In genomic region chr1:117929340-117930172, GRCh38 we compare ENCODE assay signal across 8 cellular contexts. TPM values are rescaled to one million over a fixed set of nuclear protein-coding genes. Genes with fewer than 3 reads are reported as not detected.
A peak's percentile ranks its signal among the peaks of the same experiment; 100 is the strongest.
DNase-seq lines count a peak whose midpoint lies in the region; ATAC-seq and TF ChIP-seq lines count a peak whose summit lies in the region.

A gene with protein sequence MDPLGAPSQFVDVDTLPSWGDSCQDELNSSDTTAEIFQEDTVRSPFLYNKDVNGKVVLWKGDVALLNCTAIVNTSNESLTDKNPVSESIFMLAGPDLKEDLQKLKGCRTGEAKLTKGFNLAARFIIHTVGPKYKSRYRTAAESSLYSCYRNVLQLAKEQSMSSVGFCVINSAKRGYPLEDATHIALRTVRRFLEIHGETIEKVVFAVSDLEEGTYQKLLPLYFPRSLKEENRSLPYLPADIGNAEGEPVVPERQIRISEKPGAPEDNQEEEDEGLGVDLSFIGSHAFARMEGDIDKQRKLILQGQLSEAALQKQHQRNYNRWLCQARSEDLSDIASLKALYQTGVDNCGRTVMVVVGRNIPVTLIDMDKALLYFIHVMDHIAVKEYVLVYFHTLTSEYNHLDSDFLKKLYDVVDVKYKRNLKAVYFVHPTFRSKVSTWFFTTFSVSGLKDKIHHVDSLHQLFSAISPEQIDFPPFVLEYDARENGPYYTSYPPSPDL (minus strand): TSS chr1:117929621. CDS start chr1:117920357, 9,264 bp downstream.
Gene WDR3 (plus strand): TSS chr1:117929739. CDS start chr1:117933320, 3,581 bp downstream.

- peak in 1 of 11 experiments; percentile 7 for TF ChIP-seq CTCF in spleen (IDR thresholded peaks at IDR 0.05 in 8 of 11, conservative IDR thresholded peaks at IDR 0.05 in 3 of 11)

- peaks cover 26 to 69% (median 56%) of the 10 kb centered on the region in 6 donors for H3K4me1 ChIP-seq in spleen

- peak within 1 kb of the TSS; percentile 87 to 98 (median 95) for H3K27ac ChIP-seq in spleen

- 0 to 1% (median 0%) methylated on average over 57 to 64 of the region's 64 CpGs for WGBS in spleen, 5 donors

- TF ChIP-seq POLR2A in spleen (IDR thresholded peaks at IDR 0.05), result peak in 2 of 3 donors; percentile 7 to 75

- ATAC-seq in GM19023 (IDR thresholded peaks at IDR 0.05; ENCODE audit: unreplicated experiment), result peak; percentile 94
- peak; percentile 97 for ATAC-seq in HG03280 (IDR thresholded peaks at IDR 0.05; ENCODE audit: unreplicated experiment)

- H3K27me3 ChIP-seq in spleen (replicated peaks in 1 of 7), result no peaks in the 10 kb centered on the region

- peak within 1 kb of the TSS; percentile 82 to 99 (median 96) for H3K4me3 ChIP-seq in spleen

- peaks cover 0 to 16% (median 6%) of the 10 kb centered on the region in 6 donors for H3K36me3 ChIP-seq in spleen

- H3K9me3 ChIP-seq in spleen, result no peaks in the 10 kb centered on the region

- peak; percentile 92 for DNase-seq in AG08396 (ENCODE audit: low spot score)
- peak; percentile 98 for DNase-seq in NCI-H345 treated with DMSO at 0.1 percent for 48 hours (lab: John Stamatoyannopoulos, UW; ENCODE audit: unreplicated experiment)
- peak; percentile 84 to 92 (median 90) for DNase-seq in activated CD4-positive, CD25-positive, alpha-beta regulatory T cell (lab: John Stamatoyannopoulos, UW)
- peak; percentile 96 for DNase-seq in central memory CD4-positive, alpha-beta T cell
- peak; percentile 99 for DNase-seq in inferior parietal cortex (ENCODE audit: extremely low spot score)
- DNase-seq in spleen, result peak; percentile 99

- intact Hi-C loops in spleen (cut with DNase I; ENCODE audit: low total_unique reads), result no loop called here

RNA-seq across cellular contexts. Expression of the first gene that starts in this region (rescaled TPM):
- 10 to 100 TPM; 29.6 to 44.6 (median 34.4) TPM for total RNA-seq in spleen
- polyA plus RNA-seq in spleen, result 1 to 10 TPM; 3.0 to 3.9 (median 3.4) TPM

RNA-seq across cellular contexts. Expression of gene WDR3, which starts in this region (rescaled TPM):
- 10 to 100 TPM in 5 of 7 donors, 1 to 10 TPM in 2; 9.7 to 25.2 (median 17.9) TPM for total RNA-seq in spleen
- 1 to 10 TPM; 2.6 to 4.9 (median 4.0) TPM for polyA plus RNA-seq in spleen

Comparison
In these comparisons a context has a peak if more than half of its experiments do, and no peak if none do; other contexts are left out.
1. Peak in every context shown above with its lines: DNase-seq, ATAC-seq, H3K4me3 ChIP-seq and H3K27ac ChIP-seq.